ENCODE assay signal across 10 cellular contexts in the genomic region with DNA sequence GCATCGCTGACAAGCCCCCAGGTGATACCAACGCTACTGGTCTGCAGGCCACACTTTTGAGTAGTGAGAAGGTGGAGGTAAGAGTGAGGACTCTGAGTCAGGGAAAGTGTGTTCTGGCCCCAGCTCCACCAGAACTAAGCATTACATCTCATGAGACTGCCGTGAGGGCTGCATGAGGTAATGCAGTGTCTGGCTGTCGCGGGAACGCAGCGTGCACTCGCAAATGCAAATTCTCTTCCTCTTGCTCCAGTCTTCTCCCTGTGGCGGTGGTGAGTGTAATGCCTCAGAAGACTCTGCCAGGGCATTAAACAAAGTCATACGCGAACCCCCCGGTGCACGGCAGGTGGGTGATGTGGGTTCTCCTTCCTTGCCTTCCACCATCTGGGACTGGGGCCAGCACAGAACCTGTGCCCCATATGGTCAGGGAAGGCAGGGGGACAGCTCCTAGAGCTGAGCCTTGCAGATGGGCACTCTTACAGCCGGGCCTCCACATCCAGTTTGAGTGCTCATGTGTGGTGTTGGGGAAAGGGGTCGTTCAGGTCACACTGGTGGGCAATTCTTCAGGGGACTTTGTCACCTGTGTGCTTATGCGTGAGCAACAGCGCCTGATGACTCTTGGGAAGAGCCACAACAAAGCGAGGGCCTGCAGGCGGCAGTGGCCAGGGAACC.
A peak's percentile ranks its signal among the peaks of the same experiment; 100 is the strongest.
DNase-seq lines count a peak whose midpoint lies in the region; ATAC-seq and TF ChIP-seq lines count a peak whose summit lies in the region.
"Had no signal": no experiment of that assay in that cellular context is flagged by ENCODE, and none has a peak within 500 bp of the region (broad histone marks: within the 10 kb centered on the region; RNA-seq: fewer than 3 reads in every experiment).

No MANE protein-coding gene starts in this region.

- H3K36me3 ChIP-seq in BLaER1 treated with 17β-estradiol and CSF1 and Interleukin-3, amounts not matched to agents 10 nM and 100 nM, result no peaks in the 10 kb centered on the region
- no peaks in the 10 kb centered on the region for H3K36me3 ChIP-seq in ovary

- TF ChIP-seq CTCF in chondrocyte (IDR thresholded peaks at IDR 0.05) (no peak), ovary (IDR thresholded peaks at IDR 0.05) (no peak)

- no peaks in the 10 kb centered on the region for H4K20me1 ChIP-seq in BLaER1 treated with 17β-estradiol and CSF1 and Interleukin-3, amounts not matched to agents 10 nM and 100 nM

- no peaks in the 10 kb centered on the region for H3K9me3 ChIP-seq in BLaER1 treated with 17β-estradiol and CSF1 and Interleukin-3, amounts not matched to agents 10 nM and 100 nM (replicated peaks in 1 of 11)
- H3K9me3 ChIP-seq in ovary, result no peaks in the 10 kb centered on the region

- ATAC-seq in HG03045 (IDR thresholded peaks at IDR 0.05; ENCODE audit: unreplicated experiment), result peak; percentile 62

- no peaks in the 10 kb centered on the region for H3K27me3 ChIP-seq in BLaER1 treated with 17β-estradiol and CSF1 and Interleukin-3, amounts not matched to agents 10 nM and 100 nM
- no peaks in the 10 kb centered on the region for H3K27me3 ChIP-seq in ovary

- in situ Hi-C loops in GM18951 (cut with MboI; ENCODE audit: low sequenced_read_pairs, unreplicated experiment), result no loop called here

- TF ChIP-seq POLR2A in GM18951 (IDR thresholded peaks at IDR 0.05; ENCODE audit: extremely low read depth, insufficient read depth, insufficient read length) (peak; percentile 36), ovary (IDR thresholded peaks at IDR 0.05) (no peak)

- peaks cover 65 to 68% (median 67%) of the 10 kb centered on the region in 10 experiments for H3K4me1 ChIP-seq in BLaER1 treated with 17β-estradiol and CSF1 and Interleukin-3, amounts not matched to agents 10 nM and 100 nM
- no peaks in the 10 kb centered on the region for H3K4me1 ChIP-seq in ovary (ENCODE audit: insufficient read depth)

- H3K4me3 Mint-ChIP-seq in chondrocyte (ENCODE audit: unreplicated experiment), result no peak overlapping the region

- no peak overlapping the region for H3K27ac Mint-ChIP-seq in chondrocyte (ENCODE audit: unreplicated experiment)

- WGBS in ovary, 3 donors, result 91 to 94% (median 91%) methylated on average over 19 of the region's 19 CpGs

- peak overlapping the region in 10 of 11 experiments; percentile 29 to 77 (median 66); a peak in 18 of 22 replicates for H3K9ac ChIP-seq in BLaER1 treated with 17β-estradiol and CSF1 and Interleukin-3, amounts not matched to agents 10 nM and 100 nM

- peaks cover 18% of the 10 kb centered on the region for H3K4me1 Mint-ChIP-seq in chondrocyte (ENCODE audit: low read depth)

- H3K4me2 ChIP-seq in BLaER1 treated with 17β-estradiol and CSF1 and Interleukin-3, amounts not matched to agents 10 nM and 100 nM, result peak overlapping the region; percentile 80 to 99 (median 92)

- H3K27ac ChIP-seq in BLaER1 treated with 17β-estradiol and CSF1 and Interleukin-3, amounts not matched to agents 10 nM and 100 nM, result peak overlapping the region in 10 of 11 experiments; percentile 2 to 97 (median 92); a peak in 18 of 22 replicates
- H3K27ac ChIP-seq in ovary, result no peak overlapping the region

- no peaks in the 10 kb centered on the region for H3K9me3 Mint-ChIP-seq in chondrocyte (ENCODE audit: low read depth)

- DNase-seq in chondrocyte (ENCODE audit: low spot score), result peak; percentile 75
- DNase-seq in SHP77 treated with DMSO at 0.1 percent for 48 hours (lab: John Stamatoyannopoulos, UW), result no peak
- DNase-seq in H4 (ENCODE audit: low spot score), result no peak
- DNase-seq in stimulated activated CD4-positive, alpha-beta T cell treated with anti-CD3 and anti-CD28 coated beads, Interleukin-15, amount 100 ng/mL, for 24 hours, result no peak
- DNase-seq in ovary, result no peak
- DNase-seq: activated naive CD4-positive, alpha-beta T cell treated with anti-CD3 and anti-CD28 coated beads, Interleukin-2, amount 50 U/mL, for 16 hours; NCI-H510A had no signal

- no peak for TF ChIP-seq EP300 in ovary (IDR thresholded peaks at IDR 0.05)

- intact Hi-C loops in ovary (cut with DNase I), result no loop called here

- H3K27me3 Mint-ChIP-seq in chondrocyte (ENCODE audit: low read depth), result no peaks in the 10 kb centered on the region

- H3K4me3 ChIP-seq in BLaER1 treated with 17β-estradiol and CSF1 and Interleukin-3, amounts not matched to agents 10 nM and 100 nM, result peak overlapping the region in 5 of 10 experiments; percentile 7 to 55 (median 29); a peak in 5 of 20 replicates
- no peak overlapping the region for H3K4me3 ChIP-seq in ovary

- H3K36me3 Mint-ChIP-seq in chondrocyte (ENCODE audit: low read depth), result no peaks in the 10 kb centered on the region

Comparison
In these comparisons a context has a peak if more than half of its experiments do, and no peak if none do; other contexts are left out.
1. H3K27ac ChIP-seq: peak in BLaER1 treated with 17β-estradiol and CSF1 and Interleukin-3, amounts not matched to agents 10 nM and 100 nM (10 of 11); none in ovary (0 of 2).